In the genomic region with DNA sequence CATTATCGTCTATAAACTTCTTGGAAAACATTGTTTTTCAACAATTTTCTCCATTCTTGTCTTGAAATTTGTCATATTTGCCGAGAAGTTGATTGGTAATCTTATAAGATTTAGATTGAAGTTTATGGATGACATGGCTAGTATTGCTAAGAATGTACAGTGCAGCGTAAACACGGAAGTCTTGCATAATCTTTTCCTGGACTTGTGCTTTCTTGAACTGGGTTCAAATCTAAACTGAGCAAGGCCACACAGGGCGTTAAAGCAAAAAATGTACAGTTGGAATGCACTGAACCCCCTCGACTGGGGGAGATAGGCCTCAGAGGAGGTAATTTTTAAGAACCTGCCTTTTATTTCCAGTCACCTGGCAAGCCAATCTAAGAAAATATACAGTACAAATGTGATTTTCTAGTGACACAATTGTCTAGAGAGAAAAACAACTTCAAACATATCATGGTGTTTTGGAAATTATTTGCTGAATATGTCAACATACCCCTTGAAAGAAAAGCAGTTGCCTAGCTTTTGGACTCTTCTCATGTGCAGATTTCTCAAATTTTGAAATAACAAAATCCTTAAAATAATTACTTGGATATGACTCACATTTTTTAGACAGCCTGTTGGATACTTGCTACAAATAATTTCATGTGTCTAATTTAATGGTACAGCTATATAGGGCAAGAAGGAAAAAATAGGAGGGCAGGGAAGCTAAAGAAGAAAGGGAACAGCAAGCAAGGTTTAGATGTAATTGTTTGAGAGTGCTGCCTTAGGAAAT, we compare ENCODE assay signal across 19 cellular contexts. TPM values are rescaled to one million over a fixed set of nuclear protein-coding genes. Genes with fewer than 3 reads are reported as not detected.
DNase-seq lines count a peak whose midpoint lies in the region; ATAC-seq and TF ChIP-seq lines count a peak whose summit lies in the region.
"Had no signal": no experiment of that assay in that cellular context is flagged by ENCODE, and none has a peak within 500 bp of the region (broad histone marks: within the 10 kb centered on the region; RNA-seq: fewer than 3 reads in every experiment).

No MANE protein-coding gene starts in this region.

- no peaks in the 10 kb centered on the region for H3K4me1 Mint-ChIP-seq in progenitor cell of endocrine pancreas (ENCODE audit: low read depth)

- intact Hi-C loops in Right ventricle myocardium superior (cut with DNase I) = no loop called here
- intact Hi-C loops in cardiac septum (cut with DNase I) = no loop called here
- intact Hi-C loops in left cardiac atrium (cut with DNase I) = no loop called here
- intact Hi-C loops in sciatic nerve (cut with DNase I) = no loop called here

- H3K4me3 Mint-ChIP-seq in progenitor cell of endocrine pancreas (ENCODE audit: low read depth) = no peak overlapping the region

- ATAC-seq in Right ventricle myocardium superior (ENCODE audit: poor library complexity) = peak; percentile 61
- ATAC-seq in left cardiac atrium = peak; percentile 42 to 49
- peak; percentile 22 for ATAC-seq in sciatic nerve
- ATAC-seq in HG02852 (IDR thresholded peaks at IDR 0.05; ENCODE audit: unreplicated experiment) = no peak
- no peak for ATAC-seq in GM21423 (IDR thresholded peaks at IDR 0.05; ENCODE audit: unreplicated experiment)
- ATAC-seq: A549 had no signal

- H3K27ac Mint-ChIP-seq in progenitor cell of endocrine pancreas = no peak overlapping the region

- H3K9me3 Mint-ChIP-seq in progenitor cell of endocrine pancreas (ENCODE audit: low read depth) = no peaks in the 10 kb centered on the region

- DNase-seq in Right ventricle myocardium superior (no peak), cardiac septum (ENCODE audit: low spot score) (no peak), left cardiac atrium (no peak), sciatic nerve (ENCODE audit: low spot score) (no peak), progenitor cell of endocrine pancreas (ENCODE audit: low spot score, unreplicated experiment) (no peak)
- no peak for DNase-seq in activated CD4-positive, alpha-beta T cell treated with anti-CD3 and anti-CD28 coated beads, Interleukin-2, amount 50 U/mL, for 4 hours
- DNase-seq: activated CD4-positive, alpha-beta T cell treated with anti-CD3 and anti-CD28 coated beads, Interleukin-2, amount 50 U/mL, for 1 hour; activated effector memory CD4-positive, alpha-beta T cell treated with anti-CD3 and anti-CD28 coated beads, Interleukin-2, amount 50 U/mL, for 16 hours; adrenal gland; EL; Karpas-422; NCI-H1092 treated with DMSO at 0.1 percent for 48 hours; NCI-H2081; NCI-H446 treated with DMSO at 0.1 percent for 48 hours; stimulated activated CD4-positive, alpha-beta T cell treated with anti-CD3 and anti-CD28 coated beads, Interleukin-2, amount 100 ng/mL, for 24 hours; stimulated activated naive CD4-positive, alpha-beta T cell had no signal

- no peaks in the 10 kb centered on the region for H3K36me3 Mint-ChIP-seq in progenitor cell of endocrine pancreas (ENCODE audit: insufficient read depth)

- no peak for TF ChIP-seq CTCF in progenitor cell of endocrine pancreas (IDR thresholded peaks at IDR 0.05; ENCODE audit: unreplicated experiment)

- H3K27me3 Mint-ChIP-seq in progenitor cell of endocrine pancreas = peaks cover 15% of the 10 kb centered on the region

RNA-seq across cellular contexts. Expression of a gene that starts 18.5 kb away (rescaled TPM):
- total RNA-seq in Right ventricle myocardium superior (21.8 TPM), cardiac septum (9.0 TPM), left cardiac atrium (10 to 100 TPM; 33.5 to 39.3 TPM), sciatic nerve (47.5 TPM), progenitor cell of endocrine pancreas (4.0 and 5.6 TPM in 2 replicates)

Comparison
In these comparisons a context has a peak if more than half of its experiments do, and no peak if none do; other contexts are left out.
1. ATAC-seq: peak in Right ventricle myocardium superior (single experiment), left cardiac atrium (2 of 2) and sciatic nerve (single experiment); none in HG02852 (single experiment) and GM21423 (single experiment).